14 cellular contexts compared by ENCODE assay signal in the genomic region with DNA sequence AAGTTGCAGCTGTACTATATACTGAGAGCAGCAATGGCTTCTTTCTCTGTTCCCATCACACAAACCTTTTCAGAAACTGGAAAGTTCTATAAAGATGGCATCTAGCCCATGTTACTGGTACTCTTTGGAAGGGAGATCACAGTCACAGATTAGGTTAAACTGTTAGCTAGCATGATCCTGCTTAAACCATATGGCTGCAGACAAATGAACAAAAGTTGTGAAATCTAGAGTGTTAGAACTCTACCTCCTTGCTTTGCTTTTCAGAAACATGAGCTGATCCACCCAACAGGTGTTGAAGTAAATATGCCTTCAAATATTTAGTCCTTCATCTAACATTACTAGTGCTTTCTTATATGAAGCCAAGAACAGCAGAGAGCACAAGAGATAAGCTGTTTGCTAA.
DNase-seq lines count a peak whose midpoint lies in the region; TF ChIP-seq lines count a peak whose summit lies in the region.
"Had no signal": no experiment of that assay in that cellular context is flagged by ENCODE, and none has a peak within 500 bp of the region (broad histone marks: within the 10 kb centered on the region; RNA-seq: fewer than 3 reads in every experiment).

No MANE protein-coding gene starts in this region.

- no peak for TF ChIP-seq POLR2A in stomach (IDR thresholded peaks at IDR 0.05)

- H3K4me3 ChIP-seq in stomach: no peak overlapping the region

- no peaks in the 10 kb centered on the region for H3K36me3 ChIP-seq in stomach

- intact Hi-C loops in activated CD4-positive, alpha-beta T cell treated with anti-CD3 and anti-CD28 coated beads, Interleukin-2, amount 10 ng/mL, durations not matched to agents 24 days and 14 days (cut with micrococcal nuclease): loop anchor here (1.0 to 5.0 kb wide), 4 partner anchors 42 to 233 kb away; partner anchors contain the start of gene ANO10
- intact Hi-C loops in activated T-helper 2 cell treated with anti-CD3 and anti-CD28 coated beads, Interferon-gamma antibody, Interleukin-2, Interleukin-4, amounts not matched to agents 10 μg/mL and 5 μg/mL and 100 μg/mL, durations not matched to agents 14 hours and 24 hours and 36 hours (cut with micrococcal nuclease): loop anchor here (2.0 to 5.0 kb wide), 3 partner anchors 42 to 118 kb away; partner anchors contain the start of gene SNRK
- intact Hi-C loops in stomach (cut with DNase I; ENCODE audit: low total_unique reads): no loop called here

- peak overlapping the region; percentile 88 for H3K27ac Mint-ChIP-seq in activated CD4-positive, alpha-beta T cell treated with anti-CD3 and anti-CD28 coated beads, Interleukin-2, amount 10 ng/mL, durations not matched to agents 24 days and 14 days
- peak overlapping the region; percentile 71 for H3K27ac Mint-ChIP-seq in activated T-helper 2 cell treated with anti-CD3 and anti-CD28 coated beads, Interferon-gamma antibody, Interleukin-2, Interleukin-4, amounts not matched to agents 10 μg/mL and 5 μg/mL and 100 μg/mL, durations not matched to agents 14 hours and 24 hours and 36 hours
- no peak overlapping the region for H3K27ac Mint-ChIP-seq in type B pancreatic cell
- H3K27ac Mint-ChIP-seq: activated B cell treated with CpG ODN at 0.5 μM for 24 hours had no signal

- TF ChIP-seq CTCF in stomach (IDR thresholded peaks at IDR 0.05) (no peak), type B pancreatic cell (conservative IDR thresholded peaks at IDR 0.05) (no peak)

- TF ChIP-seq EP300 in stomach (IDR thresholded peaks at IDR 0.05): no peak

- no peaks in the 10 kb centered on the region for H3K9me3 ChIP-seq in stomach

- no peaks in the 10 kb centered on the region for H3K27me3 ChIP-seq in stomach

- peaks cover 7 to 25% (median 18%) of the 10 kb centered on the region in 4 donors for H3K4me1 ChIP-seq in stomach

- peaks cover 4% of the 10 kb centered on the region for H3K27me3 Mint-ChIP-seq in activated CD4-positive, alpha-beta T cell treated with anti-CD3 and anti-CD28 coated beads, Interleukin-2, amount 10 ng/mL, durations not matched to agents 24 days and 14 days
- H3K27me3 Mint-ChIP-seq in activated T-helper 2 cell treated with anti-CD3 and anti-CD28 coated beads, Interferon-gamma antibody, Interleukin-2, Interleukin-4, amounts not matched to agents 10 μg/mL and 5 μg/mL and 100 μg/mL, durations not matched to agents 14 hours and 24 hours and 36 hours (ENCODE audit: low read depth): peaks cover 16% of the 10 kb centered on the region
- H3K27me3 Mint-ChIP-seq in type B pancreatic cell: no peaks in the 10 kb centered on the region
- H3K27me3 Mint-ChIP-seq: activated B cell treated with CpG ODN at 0.5 μM for 24 hours had no signal

- peak overlapping the region in 4 of 5 donors; percentile 67 to 85 (median 68) for H3K27ac ChIP-seq in stomach

- DNase-seq in activated CD4-positive, alpha-beta T cell treated with anti-CD3 and anti-CD28 coated beads, Interleukin-2, amount 10 ng/mL, durations not matched to agents 24 days and 14 days: no peak
- DNase-seq in activated CD4-positive, alpha-beta T cell treated with anti-CD3 and anti-CD28 coated beads for 4 hours: no peak
- no peak for DNase-seq in activated T-helper 2 cell treated with anti-CD3 and anti-CD28 coated beads, Interferon-gamma antibody, Interleukin-2, Interleukin-4, amounts not matched to agents 10 μg/mL and 5 μg/mL and 100 μg/mL, durations not matched to agents 14 hours and 24 hours and 36 hours (ENCODE audit: low spot score)
- peak; percentile 23 for DNase-seq in iris pigment epithelial cell (ENCODE audit: low read depth)
- DNase-seq in stomach: no peak
- no peak for DNase-seq in SHP77 treated with DMSO at 0.1 percent for 48 hours (lab: John Stamatoyannopoulos, UW)
- no peak for DNase-seq in type B pancreatic cell (ENCODE audit: extremely low spot score, unreplicated experiment)
- DNase-seq in midbrain (lab: John Stamatoyannopoulos, UW): no peak
- DNase-seq: activated B cell treated with CpG ODN at 0.5 μM for 24 hours, DND-41, hypothalamus, NCI-H446, SHP77 had no signal

- H3K4me1 Mint-ChIP-seq in activated CD4-positive, alpha-beta T cell treated with anti-CD3 and anti-CD28 coated beads, Interleukin-2, amount 10 ng/mL, durations not matched to agents 24 days and 14 days: peaks cover 44% of the 10 kb centered on the region
- peaks cover 39% of the 10 kb centered on the region for H3K4me1 Mint-ChIP-seq in activated T-helper 2 cell treated with anti-CD3 and anti-CD28 coated beads, Interferon-gamma antibody, Interleukin-2, Interleukin-4, amounts not matched to agents 10 μg/mL and 5 μg/mL and 100 μg/mL, durations not matched to agents 14 hours and 24 hours and 36 hours (ENCODE audit: low read depth)
- no peaks in the 10 kb centered on the region for H3K4me1 Mint-ChIP-seq in type B pancreatic cell (ENCODE audit: unreplicated experiment)

- H3K4me3 Mint-ChIP-seq in activated CD4-positive, alpha-beta T cell treated with anti-CD3 and anti-CD28 coated beads, Interleukin-2, amount 10 ng/mL, durations not matched to agents 24 days and 14 days: peak overlapping the region; percentile 26
- H3K4me3 Mint-ChIP-seq in activated T-helper 2 cell treated with anti-CD3 and anti-CD28 coated beads, Interferon-gamma antibody, Interleukin-2, Interleukin-4, amounts not matched to agents 10 μg/mL and 5 μg/mL and 100 μg/mL, durations not matched to agents 14 hours and 24 hours and 36 hours (ENCODE audit: low read depth): no peak overlapping the region
- H3K4me3 Mint-ChIP-seq in type B pancreatic cell: no peak overlapping the region
- H3K4me3 Mint-ChIP-seq: activated B cell treated with CpG ODN at 0.5 μM for 24 hours; activated naive CD4-positive, alpha-beta T cell treated with anti-CD3 and anti-CD28 coated beads for 36 hours had no signal

- peaks cover 5% of the 10 kb centered on the region for H3K36me3 Mint-ChIP-seq in activated CD4-positive, alpha-beta T cell treated with anti-CD3 and anti-CD28 coated beads, Interleukin-2, amount 10 ng/mL, durations not matched to agents 24 days and 14 days (ENCODE audit: low read depth)
- H3K36me3 Mint-ChIP-seq in activated T-helper 2 cell treated with anti-CD3 and anti-CD28 coated beads, Interferon-gamma antibody, Interleukin-2, Interleukin-4, amounts not matched to agents 10 μg/mL and 5 μg/mL and 100 μg/mL, durations not matched to agents 14 hours and 24 hours and 36 hours (ENCODE audit: low read depth): no peaks in the 10 kb centered on the region
- no peaks in the 10 kb centered on the region for H3K36me3 Mint-ChIP-seq in type B pancreatic cell

- H3K9me3 Mint-ChIP-seq in activated CD4-positive, alpha-beta T cell treated with anti-CD3 and anti-CD28 coated beads, Interleukin-2, amount 10 ng/mL, durations not matched to agents 24 days and 14 days: peaks cover 18% of the 10 kb centered on the region
- H3K9me3 Mint-ChIP-seq in activated T-helper 2 cell treated with anti-CD3 and anti-CD28 coated beads, Interferon-gamma antibody, Interleukin-2, Interleukin-4, amounts not matched to agents 10 μg/mL and 5 μg/mL and 100 μg/mL, durations not matched to agents 14 hours and 24 hours and 36 hours: peaks cover 15% of the 10 kb centered on the region
- H3K9me3 Mint-ChIP-seq in type B pancreatic cell: peaks cover 7% of the 10 kb centered on the region
